In the genomic region with DNA sequence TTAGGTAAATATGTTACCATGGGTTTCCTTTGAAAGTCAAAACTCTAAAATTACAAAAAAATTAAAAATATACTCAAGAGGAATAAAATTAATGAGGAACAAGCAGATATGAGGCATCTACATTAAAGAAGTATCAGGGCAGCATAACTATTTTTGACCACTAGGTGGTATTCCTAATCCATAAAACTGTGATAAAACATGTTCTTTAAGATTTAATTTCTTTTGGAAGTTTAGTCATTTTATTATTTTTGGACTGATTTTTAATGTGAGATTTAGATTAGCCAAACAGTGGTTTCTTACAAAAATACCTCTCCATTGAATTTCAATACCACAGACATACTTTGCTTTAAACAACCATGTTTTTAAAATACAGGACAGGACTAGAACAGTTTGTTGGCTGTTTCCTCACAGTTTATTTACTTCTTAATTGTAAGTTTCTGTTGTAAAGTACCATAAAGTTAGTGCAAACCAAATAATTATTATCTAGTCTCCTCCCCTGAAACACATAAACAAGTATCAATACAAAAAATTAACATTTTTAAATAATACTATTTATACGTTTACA, we compare ENCODE assay signal across 8 cellular contexts. TPM values are rescaled to one million over a fixed set of nuclear protein-coding genes. Genes with fewer than 3 reads are reported as not detected.
DNase-seq lines count a peak whose midpoint lies in the region; ATAC-seq and TF ChIP-seq lines count a peak whose summit lies in the region.

No MANE protein-coding gene starts in this region.

- no peak overlapping the region for H3K27ac ChIP-seq in HCT116 (ENCODE audit: low read depth, low read length)
- H3K27ac ChIP-seq in RWPE2 (ENCODE audit: poor library complexity, severe bottlenecking) = no peak overlapping the region

- RAD21 ChIA-PET in HCT116 (lab: Charles Lee; ENCODE audit: low non-redundant PET in 1 of 2, low total read pairs in 2 of 2, uncharacterized antibody in 2 of 2, unreplicated experiment in 2 of 2) = no interaction called here

- TF ChIP-seq POLR2A in HCT116 (IDR thresholded peaks at IDR 0.05; ENCODE audit: borderline replicate concordance, extremely low read depth, insufficient read depth, insufficient read length) = no peak

- H3K9me3 ChIP-seq in HCT116 (ENCODE audit: control insufficient read depth in 1 of 2, insufficient read depth in 1 of 2, low read depth in 1 of 2, low read length in 2 of 2) (no peaks in the 10 kb centered on the region), RWPE2 (ENCODE audit: severe bottlenecking) (no peaks in the 10 kb centered on the region)

- peak; percentile 69 for TF ChIP-seq RAD21 in HCT116 (IDR thresholded peaks at IDR 0.05; ENCODE audit: low read depth)

- ATAC-seq in HCT116 = no peak
- ATAC-seq in RWPE2 (ENCODE audit: low read depth) = no peak

- H3K27me3 ChIP-seq in BJ (ENCODE audit: control insufficient read depth, insufficient read depth, low read length) = no peaks in the 10 kb centered on the region
- H3K27me3 ChIP-seq in HCT116 (ENCODE audit: insufficient read depth, low read length) = no peaks in the 10 kb centered on the region
- H3K27me3 ChIP-seq in RWPE2 (ENCODE audit: insufficient read depth, poor library complexity, severe bottlenecking) = peaks cover 3% of the 10 kb centered on the region

- no peak overlapping the region for H3K4me3 ChIP-seq in BJ (ENCODE audit: low read depth, low read length)
- H3K4me3 ChIP-seq in HCT116 (replicated peaks in 1 of 2; ENCODE audit: low read depth in 1 of 2, low read length in 2 of 2) = no peak overlapping the region
- no peak overlapping the region for H3K4me3 ChIP-seq in RWPE2 (ENCODE audit: severe bottlenecking)

- no TSS peak for BruUV-seq in HCT116 (replicated peaks; lab: Mats Ljungman, UMichigan)

- H2AFZ ChIP-seq in HCT116 (ENCODE audit: low read depth, low read length, poor library complexity, severe bottlenecking) = peak overlapping the region; percentile 40

- POLR2A ChIA-PET in BJ (lab: Charles Lee) (no interaction called here), HCT116 (lab: Charles Lee) (no interaction called here)

- CTCF ChIA-PET in BJ (lab: Yijun Ruan, JAX) = interaction anchor here (0.8 to 3.0 kb wide), 3 partner anchors 499 to 1995 kb away, joined by 3 to 22 read pairs (median 3); no protein-coding TSS in a partner anchor
- CTCF ChIA-PET in HCT116 (lab: Charles Lee) = interaction anchor here (1.1 to 3.0 kb wide), 6 partner anchors 9 to 991 kb away, joined by 3 to 12 read pairs (median 8); no protein-coding TSS in a partner anchor

- H3K9me2 ChIP-seq in HCT116 (ENCODE audit: insufficient read depth) = no peaks in the 10 kb centered on the region

- DNase-seq in BJ (ENCODE audit: low read depth) (no peak), HCT116 (ENCODE audit: low read depth, low spot score) (peak; percentile 21), RWPE2 (ENCODE audit: low spot score) (no peak), glomerular visceral epithelial cell (ENCODE audit: extremely low spot score) (peak; percentile 7), SKM-1 (lab: John Stamatoyannopoulos, UW; ENCODE audit: unreplicated experiment) (no peak), cerebellar nuclear complex (lab: John Stamatoyannopoulos, UW) (no peak)
- no peak for DNase-seq in activated CD4-positive, CD25-positive, alpha-beta regulatory T cell (lab: John Stamatoyannopoulos, UW)
- no peak for DNase-seq in activated CD4-positive, alpha-beta T cell treated with anti-CD3 and anti-CD28 coated beads for 1 hour

- H3K9ac ChIP-seq in HCT116 (ENCODE audit: low read length) = no peak overlapping the region

- TF ChIP-seq CTCF in BJ (IDR thresholded peaks at IDR 0.05; ENCODE audit: insufficient read depth, low read depth, low read length) (peak; percentile 55), HCT116 (IDR thresholded peaks at IDR 0.05 in 2 of 3, conservative IDR thresholded peaks at IDR 0.05 in 1 of 3; ENCODE audit: borderline replicate concordance in 1 of 3, insufficient read depth in 1 of 3, low read depth in 2 of 3, low read length in 2 of 3) (peak; percentile 36 to 73 (median 41); a peak in 4 of 6 replicates), RWPE2 (IDR thresholded peaks at IDR 0.05; ENCODE audit: poor library complexity, severe bottlenecking) (peak; percentile 84)

- intact Hi-C loops in HCT116 (cut with micrococcal nuclease) = loop anchor here (2.0 to 10.0 kb wide), 4 partner anchors 29 to 1049 kb away; no protein-coding TSS in a partner anchor

- no peaks in the 10 kb centered on the region for H4K20me1 ChIP-seq in HCT116 (ENCODE audit: insufficient read depth)

- H3K4me2 ChIP-seq in HCT116 (ENCODE audit: low read length) = no peak overlapping the region

- H3K4me1 ChIP-seq in HCT116 (ENCODE audit: control insufficient read depth in 1 of 2, insufficient read depth in 2 of 2, low read length in 2 of 2) = no peaks in the 10 kb centered on the region
- no peaks in the 10 kb centered on the region for H3K4me1 ChIP-seq in RWPE2 (ENCODE audit: insufficient read depth, poor library complexity, severe bottlenecking)

- H3K79me2 ChIP-seq in HCT116 (ENCODE audit: insufficient read depth, low read length) = no peaks in the 10 kb centered on the region

- H3K36me3 ChIP-seq in BJ (ENCODE audit: control insufficient read depth, insufficient read depth, low read length) (no peaks in the 10 kb centered on the region), HCT116 (ENCODE audit: control insufficient read depth in 1 of 2, insufficient read depth in 2 of 2, low read length in 2 of 2) (no peaks in the 10 kb centered on the region), RWPE2 (ENCODE audit: low read depth) (no peaks in the 10 kb centered on the region)

TF ChIP-seq in HCT116, 20 proteins besides CTCF, POLR2A, EP300 and RAD21 (continues in another document):
- TF ChIP-seq SIN3A (IDR thresholded peaks at IDR 0.05; ENCODE audit: low read depth) = no peak
- TF ChIP-seq SP1 (IDR thresholded peaks at IDR 0.05; ENCODE audit: low read depth) = no peak
- TF ChIP-seq, protein P1, sequence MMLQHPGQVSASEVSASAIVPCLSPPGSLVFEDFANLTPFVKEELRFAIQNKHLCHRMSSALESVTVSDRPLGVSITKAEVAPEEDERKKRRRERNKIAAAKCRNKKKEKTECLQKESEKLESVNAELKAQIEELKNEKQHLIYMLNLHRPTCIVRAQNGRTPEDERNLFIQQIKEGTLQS (IDR thresholded peaks at IDR 0.05) = no peak
- TF ChIP-seq TCF7L2 (IDR thresholded peaks at IDR 0.05; ENCODE audit: borderline replicate concordance, extremely low read depth, insufficient read depth, insufficient read length) = no peak
- no peak for TF ChIP-seq ELF1 (IDR thresholded peaks at IDR 0.05; ENCODE audit: borderline replicate concordance, low read depth)
- no peak for TF ChIP-seq CBX3 (IDR thresholded peaks at IDR 0.05; ENCODE audit: low read depth)
- TF ChIP-seq, protein P2, sequence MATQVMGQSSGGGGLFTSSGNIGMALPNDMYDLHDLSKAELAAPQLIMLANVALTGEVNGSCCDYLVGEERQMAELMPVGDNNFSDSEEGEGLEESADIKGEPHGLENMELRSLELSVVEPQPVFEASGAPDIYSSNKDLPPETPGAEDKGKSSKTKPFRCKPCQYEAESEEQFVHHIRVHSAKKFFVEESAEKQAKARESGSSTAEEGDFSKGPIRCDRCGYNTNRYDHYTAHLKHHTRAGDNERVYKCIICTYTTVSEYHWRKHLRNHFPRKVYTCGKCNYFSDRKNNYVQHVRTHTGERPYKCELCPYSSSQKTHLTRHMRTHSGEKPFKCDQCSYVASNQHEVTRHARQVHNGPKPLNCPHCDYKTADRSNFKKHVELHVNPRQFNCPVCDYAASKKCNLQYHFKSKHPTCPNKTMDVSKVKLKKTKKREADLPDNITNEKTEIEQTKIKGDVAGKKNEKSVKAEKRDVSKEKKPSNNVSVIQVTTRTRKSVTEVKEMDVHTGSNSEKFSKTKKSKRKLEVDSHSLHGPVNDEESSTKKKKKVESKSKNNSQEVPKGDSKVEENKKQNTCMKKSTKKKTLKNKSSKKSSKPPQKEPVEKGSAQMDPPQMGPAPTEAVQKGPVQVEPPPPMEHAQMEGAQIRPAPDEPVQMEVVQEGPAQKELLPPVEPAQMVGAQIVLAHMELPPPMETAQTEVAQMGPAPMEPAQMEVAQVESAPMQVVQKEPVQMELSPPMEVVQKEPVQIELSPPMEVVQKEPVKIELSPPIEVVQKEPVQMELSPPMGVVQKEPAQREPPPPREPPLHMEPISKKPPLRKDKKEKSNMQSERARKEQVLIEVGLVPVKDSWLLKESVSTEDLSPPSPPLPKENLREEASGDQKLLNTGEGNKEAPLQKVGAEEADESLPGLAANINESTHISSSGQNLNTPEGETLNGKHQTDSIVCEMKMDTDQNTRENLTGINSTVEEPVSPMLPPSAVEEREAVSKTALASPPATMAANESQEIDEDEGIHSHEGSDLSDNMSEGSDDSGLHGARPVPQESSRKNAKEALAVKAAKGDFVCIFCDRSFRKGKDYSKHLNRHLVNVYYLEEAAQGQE (IDR thresholded peaks at IDR 0.05; ENCODE audit: low read depth) = no peak
- no peak for TF ChIP-seq CEBPB (IDR thresholded peaks at IDR 0.05; ENCODE audit: low read depth)
- no peak for TF ChIP-seq ZFX (IDR thresholded peaks at IDR 0.05)
- TF ChIP-seq, protein P3, sequence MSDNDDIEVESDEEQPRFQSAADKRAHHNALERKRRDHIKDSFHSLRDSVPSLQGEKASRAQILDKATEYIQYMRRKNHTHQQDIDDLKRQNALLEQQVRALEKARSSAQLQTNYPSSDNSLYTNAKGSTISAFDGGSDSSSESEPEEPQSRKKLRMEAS (IDR thresholded peaks at IDR 0.05) = no peak
- TF ChIP-seq POLR2AphosphoS5 (IDR thresholded peaks at IDR 0.05; ENCODE audit: low read depth, low read length) = no peak
- TF ChIP-seq EZH2 (IDR thresholded peaks at IDR 0.05) = no peak
- TF ChIP-seq SRF (IDR thresholded peaks at IDR 0.05; ENCODE audit: low read depth) = no peak
- no peak for TF ChIP-seq ZNF274 (IDR thresholded peaks at IDR 0.05; ENCODE audit: low read depth, low read length)

RNA-seq across cellular contexts. Expression of a gene that starts 49.8 kb away (rescaled TPM):
- polyA plus RNA-seq in BJ (2011; rRNA removed) = not detected in 2 replicates
- polyA minus RNA-seq in BJ (2011; rRNA and poly(A)+ RNA removed) = not detected in 2 replicates
- not detected for total RNA-seq in HCT116 (2021; ENCODE audit: unreplicated experiment)
- 0.04 TPM in 1 of 2 replicates, not detected in the other for polyA plus RNA-seq in HCT116 (2012)

Comparison
In these comparisons a context has a peak if more than half of its experiments do, and no peak if none do; other contexts are left out.
1. DNase-seq: peak in HCT116 (single experiment) and glomerular visceral epithelial cell (single experiment); none in BJ (single experiment), RWPE2 (single experiment), activated CD4-positive, CD25-positive, alpha-beta regulatory T cell (0 of 4), SKM-1 (single experiment), activated CD4-positive, alpha-beta T cell treated with anti-CD3 and anti-CD28 coated beads for 1 hour (single experiment) and cerebellar nuclear complex (0 of 2).
2. Peak in every context shown above with its lines, with median percentiles within 50 percentile points of each other: CTCF ChIP-seq.